In the genomic region with DNA sequence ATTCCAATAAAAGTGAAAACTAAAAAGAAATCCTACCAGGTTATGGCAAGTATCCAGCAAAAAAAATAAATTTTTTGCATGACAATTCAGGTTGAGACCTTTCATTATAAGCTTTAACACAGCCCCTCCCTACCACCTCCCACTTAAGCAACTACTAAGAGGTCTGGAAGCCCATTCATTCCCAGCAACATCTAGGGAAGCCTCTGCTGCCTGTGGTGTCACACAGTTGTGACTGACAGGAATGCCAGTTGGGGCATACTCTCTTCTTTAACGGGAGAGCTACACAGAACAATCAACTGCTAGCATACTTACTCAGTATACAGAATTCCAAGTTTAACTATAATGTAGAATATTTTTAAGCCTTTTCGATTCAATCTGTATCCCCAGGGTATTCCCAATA, we compare ENCODE assay signal across 19 cellular contexts.
"Had no signal": no experiment of that assay in that cellular context is flagged by ENCODE, and none has a peak within 500 bp of the region (broad histone marks: within the 10 kb centered on the region; RNA-seq: fewer than 3 reads in every experiment).

No MANE protein-coding gene starts in this region.

- H3K9me3 ChIP-seq: prostate gland, right lobe of liver, spleen, stomach, testis, upper lobe of left lung had no signal

- H3K36me3 ChIP-seq: prostate gland, right lobe of liver, stomach, upper lobe of left lung had no signal

- DNase-seq: activated CD4-positive, alpha-beta memory T cell treated with anti-CD3 and anti-CD28 coated beads, Interleukin-2, amount 10 ng/mL, durations not matched to agents 7 days and 5 days; activated CD4-positive, alpha-beta T cell treated with anti-CD3 and anti-CD28 coated beads for 4 hours; activated effector memory CD4-positive, alpha-beta T cell treated with anti-CD3 and anti-CD28 coated beads, Interleukin-2, amount 50 U/mL, for 16 hours; activated naive CD8-positive, alpha-beta T cell treated with anti-CD3 and anti-CD28 coated beads, Interleukin-2, amount 10 ng/mL, durations not matched to agents 7 days and 5 days; activated T-cell treated with anti-CD3 and anti-CD28 coated beads, Interleukin-2, amount 50 U/mL, for 24 hours; central memory CD4-positive, alpha-beta T cell; cortex of kidney; effector CD4-positive, alpha-beta T cell; foreskin fibroblast; glutamatergic neuron; naive thymus-derived CD8-positive, alpha-beta T cell; right lobe of liver; spleen; stomach; T-helper 2 cell; testis; upper lobe of left lung had no signal

- H3K27me3 ChIP-seq: right lobe of liver, spleen, stomach, testis, upper lobe of left lung had no signal

- H3K27ac Mint-ChIP-seq: activated CD4-positive, alpha-beta memory T cell treated with anti-CD3 and anti-CD28 coated beads, Interleukin-2, amount 10 ng/mL, durations not matched to agents 7 days and 5 days; activated naive CD8-positive, alpha-beta T cell treated with anti-CD3 and anti-CD28 coated beads, Interleukin-2, amount 10 ng/mL, durations not matched to agents 7 days and 5 days; activated T-cell treated with anti-CD3 and anti-CD28 coated beads, Interleukin-2, amount 50 U/mL, for 24 hours had no signal

- H3K4me3 ChIP-seq: prostate gland, right lobe of liver, spleen, stomach, testis, upper lobe of left lung had no signal

- H3K27me3 Mint-ChIP-seq: activated CD4-positive, alpha-beta memory T cell treated with anti-CD3 and anti-CD28 coated beads, Interleukin-2, amount 10 ng/mL, durations not matched to agents 7 days and 5 days; activated naive CD8-positive, alpha-beta T cell treated with anti-CD3 and anti-CD28 coated beads, Interleukin-2, amount 10 ng/mL, durations not matched to agents 7 days and 5 days; activated T-cell treated with anti-CD3 and anti-CD28 coated beads, Interleukin-2, amount 50 U/mL, for 24 hours; brain; naive thymus-derived CD8-positive, alpha-beta T cell had no signal

- H3K27ac ChIP-seq: prostate gland, right lobe of liver, spleen, testis, upper lobe of left lung had no signal

- H3K4me3 Mint-ChIP-seq: activated CD4-positive, alpha-beta memory T cell treated with anti-CD3 and anti-CD28 coated beads, Interleukin-2, amount 10 ng/mL, durations not matched to agents 7 days and 5 days; activated naive CD8-positive, alpha-beta T cell treated with anti-CD3 and anti-CD28 coated beads, Interleukin-2, amount 10 ng/mL, durations not matched to agents 7 days and 5 days; activated T-cell treated with anti-CD3 and anti-CD28 coated beads, Interleukin-2, amount 50 U/mL, for 24 hours; brain had no signal

- ATAC-seq: naive thymus-derived CD8-positive, alpha-beta T cell; right lobe of liver had no signal

- H3K4me1 ChIP-seq: prostate gland, right lobe of liver, testis had no signal
